Comparison of ENCODE assay signal across 8 cellular contexts in the genomic region with DNA sequence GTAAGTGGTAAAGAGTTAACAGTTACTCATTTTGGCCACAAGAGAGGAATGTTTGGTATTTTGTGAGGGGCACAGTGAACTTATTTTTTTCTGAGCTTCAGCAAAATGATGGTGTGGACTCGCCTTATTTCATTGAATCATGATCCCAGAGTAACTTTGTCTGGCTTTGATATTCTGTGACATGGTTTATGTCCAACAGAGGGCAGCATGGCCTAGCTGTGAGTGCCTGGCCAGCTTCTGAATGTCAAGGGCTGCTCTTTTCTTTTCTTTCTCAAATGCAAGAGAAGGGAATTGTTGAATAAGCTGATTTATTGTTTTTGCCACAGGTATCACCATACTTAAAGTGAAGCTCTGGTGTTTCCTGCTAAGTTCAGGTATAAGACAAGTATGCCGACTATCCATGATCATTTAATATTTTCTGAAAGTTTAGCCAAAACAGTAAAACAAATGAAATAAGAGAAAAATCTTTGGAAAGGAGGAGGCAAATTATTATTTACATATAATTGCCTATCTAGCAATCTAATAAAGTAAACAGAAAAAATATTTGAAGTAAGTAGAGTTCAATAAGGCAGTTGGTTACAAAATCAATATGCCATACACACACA. TPM values are rescaled to one million over a fixed set of nuclear protein-coding genes. Genes with fewer than 3 reads are reported as not detected.
DNase-seq lines count a peak whose midpoint lies in the region; ATAC-seq and TF ChIP-seq lines count a peak whose summit lies in the region.

No MANE protein-coding gene starts in this region.

- H3K79me2 ChIP-seq in HCT116 (ENCODE audit: insufficient read depth, low read length) (no peaks in the 10 kb centered on the region), PC-9 (ENCODE audit: low read depth) (no peaks in the 10 kb centered on the region)

- H4K20me1 ChIP-seq in HCT116 (ENCODE audit: insufficient read depth) = peaks cover 4% of the 10 kb centered on the region; the same call in 1 of the 2 replicates
- H4K20me1 ChIP-seq in PC-9 (ENCODE audit: insufficient read depth) = no peaks in the 10 kb centered on the region

- H3K27me3 ChIP-seq in BE2C (no peaks in the 10 kb centered on the region), HCT116 (ENCODE audit: insufficient read depth, low read length) (no peaks in the 10 kb centered on the region), PC-9 (ENCODE audit: insufficient read depth, low read depth) (no peaks in the 10 kb centered on the region), colonic mucosa (no peaks in the 10 kb centered on the region)

- H3F3A ChIP-seq in PC-9 (ENCODE audit: insufficient read depth, low read depth) = peaks cover 4% of the 10 kb centered on the region; the same call in 1 of the 2 replicates

- H3K36me3 ChIP-seq in BE2C = peaks cover 7% of the 10 kb centered on the region
- peaks cover 0 to 6% of the 10 kb centered on the region in 2 experiments; a peak in 1 of 4 replicates for H3K36me3 ChIP-seq in HCT116 (ENCODE audit: control insufficient read depth in 1 of 2, insufficient read depth in 2 of 2, low read length in 2 of 2)
- peaks cover 8% of the 10 kb centered on the region; the same call in 1 of the 2 replicates for H3K36me3 ChIP-seq in PC-9 (ENCODE audit: low read depth)
- no peaks in the 10 kb centered on the region for H3K36me3 ChIP-seq in colonic mucosa

- BruUV-seq in HCT116 (replicated peaks; lab: Mats Ljungman, UMichigan) (no TSS peak), PC-9 (replicated peaks; lab: Mats Ljungman, UMichigan) (no TSS peak)

- TF ChIP-seq POLR2A in HCT116 (IDR thresholded peaks at IDR 0.05; ENCODE audit: borderline replicate concordance, extremely low read depth, insufficient read depth, insufficient read length) (no peak), erythroblast (IDR thresholded peaks at IDR 0.05; ENCODE audit: low read length) (no peak)

- POLR2A ChIA-PET in HCT116 (lab: Charles Lee) (interaction anchor here (0.9 kb wide), 1 partner anchor 30 kb away, joined by 4 read pairs; no protein-coding TSS in a partner anchor), PC-9 (lab: Charles Lee; ENCODE audit: unreplicated experiment) (interaction anchor here (0.6 kb wide), 2 partner anchors 114 to 164 kb away, joined by 3 to 4 read pairs; partner anchors contain the start of gene CNOT8)

- no peak overlapping the region for H3K9ac ChIP-seq in HCT116 (ENCODE audit: low read length)
- no peak overlapping the region for H3K9ac ChIP-seq in colonic mucosa (ENCODE audit: low read depth in 2 of 2, low read length in 2 of 2)

- CTCF ChIA-PET in HCT116 (lab: Charles Lee) = interaction anchor here (0.6 to 3.1 kb wide), 12 partner anchors 11 to 333 kb away, joined by 3 to 38 read pairs (median 6); no protein-coding TSS in a partner anchor
- CTCF ChIA-PET in PC-9 (lab: Charles Lee) = interaction anchor here (0.6 to 2.3 kb wide), 2 partner anchors 32 to 185 kb away, joined by 5 to 14 read pairs; no protein-coding TSS in a partner anchor

- TF ChIP-seq CTCF in BE2C (IDR thresholded peaks at IDR 0.05; ENCODE audit: low read depth, low read length) = peak; percentile 85
- peak; percentile 64 to 73 (median 64); a peak in 5 of 6 replicates for TF ChIP-seq CTCF in HCT116 (IDR thresholded peaks at IDR 0.05 in 2 of 3, conservative IDR thresholded peaks at IDR 0.05 in 1 of 3; ENCODE audit: borderline replicate concordance in 1 of 3, insufficient read depth in 1 of 3, low read depth in 2 of 3, low read length in 2 of 3)
- TF ChIP-seq CTCF in PC-9 (conservative IDR thresholded peaks at IDR 0.05) = peak; percentile 78
- peak; percentile 57 to 70 (median 60) for TF ChIP-seq CTCF in nephron (IDR thresholded peaks at IDR 0.05; ENCODE audit: unreplicated experiment in 3 of 3)
- TF ChIP-seq CTCF in colonic mucosa (IDR thresholded peaks at IDR 0.05) = no peak

- no peak overlapping the region for H3K4me3 ChIP-seq in BE2C (ENCODE audit: low read depth, low read length)
- no peak overlapping the region for H3K4me3 ChIP-seq in HCT116 (replicated peaks in 1 of 2; ENCODE audit: low read depth in 1 of 2, low read length in 2 of 2)
- no peak overlapping the region for H3K4me3 ChIP-seq in PC-9
- H3K4me3 ChIP-seq in colonic mucosa = no peak overlapping the region

- H3K4me1 ChIP-seq in BE2C = no peaks in the 10 kb centered on the region
- no peaks in the 10 kb centered on the region for H3K4me1 ChIP-seq in HCT116 (ENCODE audit: control insufficient read depth in 1 of 2, insufficient read depth in 2 of 2, low read length in 2 of 2)
- H3K4me1 ChIP-seq in PC-9 (replicated peaks; ENCODE audit: insufficient read depth) = peaks cover 6% of the 10 kb centered on the region; the same call in 1 of the 2 replicates
- no peaks in the 10 kb centered on the region for H3K4me1 ChIP-seq in colonic mucosa

- H3K36me3 Mint-ChIP-seq in nephron (ENCODE audit: low read depth) = peaks cover 23% of the 10 kb centered on the region

- H3K9me3 Mint-ChIP-seq in nephron = no peaks in the 10 kb centered on the region

- no peaks in the 10 kb centered on the region for H3K27me3 Mint-ChIP-seq in nephron (ENCODE audit: low read depth)

- H3K27ac ChIP-seq in HCT116 (ENCODE audit: low read depth, low read length) (no peak overlapping the region), PC-9 (no peak overlapping the region), colonic mucosa (no peak overlapping the region)

- RAD21 ChIA-PET in HCT116 (lab: Charles Lee; ENCODE audit: low non-redundant PET in 1 of 2, low total read pairs in 2 of 2, uncharacterized antibody in 2 of 2, unreplicated experiment in 2 of 2) = interaction anchor here (0.6 to 2.3 kb wide), 3 partner anchors 31 to 55 kb away, joined by 3 to 8 read pairs (median 5); no protein-coding TSS in a partner anchor

- TF ChIP-seq RAD21 in HCT116 (IDR thresholded peaks at IDR 0.05; ENCODE audit: low read depth) = peak; percentile 76

- no peak overlapping the region for H3K4me3 Mint-ChIP-seq in nephron

- H2AFZ ChIP-seq in HCT116 (ENCODE audit: low read depth, low read length, poor library complexity, severe bottlenecking) = no peak overlapping the region
- H2AFZ ChIP-seq in PC-9 = no peak overlapping the region

- DNase-seq in BE2C = peak; percentile 55
- DNase-seq in HCT116 (ENCODE audit: low read depth, low spot score) = peak; percentile 35
- DNase-seq in PC-9 = peak in 1 of 2 experiments; percentile 24
- DNase-seq in erythroblast (lab: John Stamatoyannopoulos, UW) = peak; percentile 55 to 62
- DNase-seq in colonic mucosa = no peak
- no peak for DNase-seq in stimulated activated CD8-positive, alpha-beta memory T cell treated with anti-CD3 and anti-CD28 coated beads, Interleukin-4, amount 100 ng/mL, for 48 hours

- intact Hi-C loops in HCT116 (cut with micrococcal nuclease) = loop anchor here (1.0 to 10.0 kb wide), 3 partner anchors 32 to 1852 kb away; no protein-coding TSS in a partner anchor
- intact Hi-C loops in PC-9 (cut with micrococcal nuclease; ENCODE audit: unreplicated experiment) = no loop called here
- intact Hi-C loops in colonic mucosa (cut with DNase I) = no loop called here

- H3K27ac Mint-ChIP-seq in nephron = no peak overlapping the region

- H3K4me2 ChIP-seq in HCT116 (ENCODE audit: low read length) = no peak overlapping the region
- no peak overlapping the region for H3K4me2 ChIP-seq in PC-9

- no peaks in the 10 kb centered on the region for H3K4me1 Mint-ChIP-seq in nephron

- peak; percentile 82 for ATAC-seq in HCT116
- ATAC-seq in activated CD4-positive, CD25-positive, alpha-beta regulatory T cell treated with anti-CD3 and anti-CD28 coated beads, Interleukin-2, amount 50 U/mL, for 24 hours = no peak

- H3K9me3 ChIP-seq in BE2C (no peaks in the 10 kb centered on the region), HCT116 (ENCODE audit: control insufficient read depth in 1 of 2, insufficient read depth in 1 of 2, low read depth in 1 of 2, low read length in 2 of 2) (no peaks in the 10 kb centered on the region), PC-9 (ENCODE audit: insufficient read depth, low read depth) (no peaks in the 10 kb centered on the region; the same call in 1 of the 2 replicates), colonic mucosa (no peaks in the 10 kb centered on the region)

- H3K9me2 ChIP-seq in HCT116 (ENCODE audit: insufficient read depth) (no peaks in the 10 kb centered on the region), PC-9 (ENCODE audit: insufficient read depth) (no peaks in the 10 kb centered on the region)

TF ChIP-seq in HCT116, 20 proteins besides CTCF, POLR2A, EP300 and RAD21 (continues in another document):
- TF ChIP-seq ZFX (IDR thresholded peaks at IDR 0.05) = no peak
- no peak for TF ChIP-seq SIN3A (IDR thresholded peaks at IDR 0.05; ENCODE audit: low read depth)
- no peak for TF ChIP-seq JUND (IDR thresholded peaks at IDR 0.05)
- no peak for TF ChIP-seq POLR2AphosphoS5 (IDR thresholded peaks at IDR 0.05; ENCODE audit: low read depth, low read length)
- TF ChIP-seq ELF1 (IDR thresholded peaks at IDR 0.05; ENCODE audit: borderline replicate concordance, low read depth) = no peak
- TF ChIP-seq TCF7L2 (IDR thresholded peaks at IDR 0.05; ENCODE audit: borderline replicate concordance, extremely low read depth, insufficient read depth, insufficient read length) = no peak
- TF ChIP-seq EGR1 (IDR thresholded peaks at IDR 0.05; ENCODE audit: low read depth) = no peak
- TF ChIP-seq EZH2 (IDR thresholded peaks at IDR 0.05) = no peak
- no peak for TF ChIP-seq ZNF274 (IDR thresholded peaks at IDR 0.05; ENCODE audit: low read depth, low read length)
- TF ChIP-seq CBX3 (IDR thresholded peaks at IDR 0.05; ENCODE audit: low read depth) = no peak
- no peak for TF ChIP-seq SP1 (IDR thresholded peaks at IDR 0.05; ENCODE audit: low read depth)
- TF ChIP-seq FOSL1 (IDR thresholded peaks at IDR 0.05; ENCODE audit: low read depth) = no peak
- TF ChIP-seq MAX (IDR thresholded peaks at IDR 0.05) = no peak

RNA-seq across cellular contexts. Expression of gene MRPL22, which starts 31.7 kb away (rescaled TPM):
- polyA plus RNA-seq in BE2C (2012; ENCODE audit: insufficient read depth, insufficient read length, low read depth) = 61.3 TPM
- 68.3 TPM for total RNA-seq in HCT116 (2021; ENCODE audit: unreplicated experiment)
- 74.6 and 96.9 TPM in 2 replicates for polyA plus RNA-seq in HCT116 (2012)
- 80.8 and 94.0 TPM in 2 replicates for total RNA-seq in PC-9 (2021)
- 10 to 100 TPM; 51.4 to 62.3 TPM for total RNA-seq in colonic mucosa

RNA-seq across cellular contexts. Expression of gene GEMIN5, which starts 34.6 kb away (rescaled TPM):
- 11.1 TPM for polyA plus RNA-seq in BE2C (2012; ENCODE audit: insufficient read depth, insufficient read length, low read depth)
- total RNA-seq in HCT116 (2021; ENCODE audit: unreplicated experiment) (35.9 TPM), PC-9 (2021) (17.7 and 18.6 TPM in 2 replicates), colonic mucosa (10 to 100 TPM in 1 of 2 donors, 1 to 10 TPM in 1; 6.5 to 12.1 TPM)
- polyA plus RNA-seq in HCT116 (2012) = 8.8 and 11.1 TPM in 2 replicates

RNA-seq across cellular contexts. Expression of gene KIF4B, which starts 41.0 kb away (rescaled TPM):
- not detected for polyA plus RNA-seq in BE2C (2012; ENCODE audit: insufficient read depth, insufficient read length, low read depth)
- total RNA-seq in HCT116 (2021; ENCODE audit: unreplicated experiment) (0.12 TPM), PC-9 (2021) (0.13 TPM in 1 of 2 replicates, not detected in the other), colonic mucosa (not detected)
- 0.02 and 0.05 TPM in 2 replicates for polyA plus RNA-seq in HCT116 (2012)

Comparison
In these comparisons a context has a peak if more than half of its experiments do, and no peak if none do; other contexts are left out.
1. DNase-seq: peak in BE2C (single experiment), HCT116 (single experiment) and erythroblast (2 of 2); none in colonic mucosa (single experiment) and stimulated activated CD8-positive, alpha-beta memory T cell treated with anti-CD3 and anti-CD28 coated beads, Interleukin-4, amount 100 ng/mL, for 48 hours (single experiment).